11 cellular contexts compared by ENCODE assay signal in the genomic region with DNA sequence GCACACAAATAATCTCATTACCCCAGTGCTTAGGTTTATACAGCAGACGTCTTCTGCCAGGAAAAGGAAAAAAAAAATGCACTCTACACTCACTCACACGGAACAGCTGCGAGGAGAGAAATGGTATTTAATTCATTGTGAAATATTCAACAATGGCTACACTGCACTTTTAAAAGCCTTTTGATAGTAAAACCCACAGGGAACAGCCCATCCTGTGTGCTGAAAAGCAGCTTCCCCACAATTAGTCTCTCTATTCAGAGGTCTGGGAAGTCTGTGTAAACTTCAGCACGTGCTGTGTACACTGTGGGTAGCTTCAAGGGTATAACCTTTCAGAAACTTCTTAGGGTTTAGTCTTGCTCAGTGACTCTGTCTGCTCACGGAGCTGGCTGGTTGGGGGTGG. TPM values are rescaled to one million over a fixed set of nuclear protein-coding genes. Genes with fewer than 3 reads are reported as not detected.
DNase-seq lines count a peak whose midpoint lies in the region; ATAC-seq and TF ChIP-seq lines count a peak whose summit lies in the region.
"Had no signal": no experiment of that assay in that cellular context is flagged by ENCODE, and none has a peak within 500 bp of the region (broad histone marks: within the 10 kb centered on the region; RNA-seq: fewer than 3 reads in every experiment).

No MANE protein-coding gene starts in this region.

- no peaks in the 10 kb centered on the region for H3K9me3 ChIP-seq in T-helper 17 cell (ENCODE audit: control insufficient read depth, low read length, poor library complexity, severe bottlenecking)
- H3K9me3 ChIP-seq in hepatocyte (ENCODE audit: low read depth): no peaks in the 10 kb centered on the region
- H3K9me3 ChIP-seq in vagina: no peaks in the 10 kb centered on the region
- no peaks in the 10 kb centered on the region for H3K9me3 ChIP-seq in testis

- no peaks in the 10 kb centered on the region for H3K36me3 ChIP-seq in hepatocyte (replicated peaks; ENCODE audit: insufficient read depth, low read depth)
- H3K36me3 ChIP-seq in vagina: no peaks in the 10 kb centered on the region
- H3K36me3 ChIP-seq in testis (ENCODE audit: low read depth, missing control alignments): no peaks in the 10 kb centered on the region
- H3K36me3 ChIP-seq: brain microvascular endothelial cell had no signal

- ATAC-seq in T-helper 17 cell (peak; percentile 50), GM21423 (IDR thresholded peaks at IDR 0.05; ENCODE audit: unreplicated experiment) (no peak), HG03469 (IDR thresholded peaks at IDR 0.05; ENCODE audit: unreplicated experiment) (no peak)
- ATAC-seq: Panc1 had no signal

- WGBS in hepatocyte (ENCODE audit: low lambda C conversion rate, missing lambda C conversion rate): 10% methylated on average over 5 of the region's 5 CpGs
- 36 to 46% methylated on average over 5 of the region's 5 CpGs for WGBS in testis, 2 donors

- peak overlapping the region; percentile 11 for H3K27ac ChIP-seq in hepatocyte
- H3K27ac ChIP-seq in vagina: peak overlapping the region; percentile 34
- no peak overlapping the region for H3K27ac ChIP-seq in testis
- H3K27ac ChIP-seq: brain microvascular endothelial cell had no signal

- H3K4me3 ChIP-seq in hepatocyte (no peak overlapping the region), vagina (no peak overlapping the region), testis (no peak overlapping the region)

- TF ChIP-seq POLR2A in vagina (IDR thresholded peaks at IDR 0.05) (no peak), testis (IDR thresholded peaks at IDR 0.05) (no peak)

- peaks cover 18% of the 10 kb centered on the region for H3K4me1 ChIP-seq in hepatocyte (ENCODE audit: insufficient read depth)
- H3K4me1 ChIP-seq in vagina: peaks cover 14% of the 10 kb centered on the region
- peaks cover 4% of the 10 kb centered on the region for H3K4me1 ChIP-seq in testis

- TF ChIP-seq CTCF in hepatocyte (IDR thresholded peaks at IDR 0.05; ENCODE audit: poor library complexity) (no peak), vagina (IDR thresholded peaks at IDR 0.05) (no peak), testis (IDR thresholded peaks at IDR 0.05) (no peak)

- no peaks in the 10 kb centered on the region for H3K79me2 ChIP-seq in hepatocyte

- intact Hi-C loops in vagina (cut with DNase I): no loop called here
- intact Hi-C loops in testis (cut with DNase I; ENCODE audit: low total_unique reads): no loop called here

- peak overlapping the region; percentile 86 for H3K27ac Mint-ChIP-seq in T-helper 17 cell

- H3K4me2 ChIP-seq in hepatocyte: peak overlapping the region; percentile 56

- H3K9me2 ChIP-seq in hepatocyte (replicated peaks; ENCODE audit: insufficient read depth): no peaks in the 10 kb centered on the region

- H3K36me3 Mint-ChIP-seq in T-helper 17 cell (ENCODE audit: low read depth): no peaks in the 10 kb centered on the region

- H3K27me3 ChIP-seq in hepatocyte: no peaks in the 10 kb centered on the region
- H3K27me3 ChIP-seq in vagina: no peaks in the 10 kb centered on the region
- no peaks in the 10 kb centered on the region for H3K27me3 ChIP-seq in testis
- H3K27me3 ChIP-seq: brain microvascular endothelial cell had no signal

- peak overlapping the region; percentile 41 for H3K4me3 Mint-ChIP-seq in T-helper 17 cell

- H2AFZ ChIP-seq in hepatocyte: no peak overlapping the region

- peak; percentile 22 for DNase-seq in stimulated activated CD4-positive, alpha-beta T cell treated with anti-CD3 and anti-CD28 coated beads, Interleukin-15, amount 100 ng/mL, for 24 hours
- DNase-seq in stimulated activated CD4-positive, alpha-beta T cell treated with anti-CD3 and anti-CD28 coated beads, Interleukin-2, amount 100 ng/mL, for 24 hours: no peak
- no peak for DNase-seq in T-helper 17 cell
- DNase-seq in hepatocyte (ENCODE audit: low spot score): peak; percentile 22
- no peak for DNase-seq in vagina (ENCODE audit: extremely low spot score in 2 of 2)
- DNase-seq in testis: no peak
- DNase-seq: brain microvascular endothelial cell, nucleus accumbens had no signal

- peaks cover 2% of the 10 kb centered on the region for H3K27me3 Mint-ChIP-seq in T-helper 17 cell

- H3K4me1 Mint-ChIP-seq in T-helper 17 cell: peaks cover 43% of the 10 kb centered on the region

- no peaks in the 10 kb centered on the region for H4K20me1 ChIP-seq in hepatocyte (ENCODE audit: insufficient read depth, poor library complexity, severe bottlenecking)

RNA-seq across cellular contexts. Expression of a gene that starts 42.7 kb away (rescaled TPM):
- 100 to 1,000 TPM; 670 to 745 TPM for total RNA-seq in T-helper 17 cell
- 19.7 and 21.8 TPM in 2 replicates for total RNA-seq in hepatocyte
- 6.6 and 6.7 TPM in 2 replicates for polyA plus RNA-seq in hepatocyte
- total RNA-seq in vagina: 51.6 TPM
- total RNA-seq in testis: 10 to 100 TPM; 15.1 to 15.3 TPM
- polyA plus RNA-seq in testis (ENCODE audit: insufficient read depth, low read depth, low replicate concordance): 21.1 TPM

Comparison
In these comparisons a context has a peak if more than half of its experiments do, and no peak if none do; other contexts are left out.
1. DNase-seq: peak in stimulated activated CD4-positive, alpha-beta T cell treated with anti-CD3 and anti-CD28 coated beads, Interleukin-15, amount 100 ng/mL, for 24 hours (single experiment) and hepatocyte (single experiment); none in stimulated activated CD4-positive, alpha-beta T cell treated with anti-CD3 and anti-CD28 coated beads, Interleukin-2, amount 100 ng/mL, for 24 hours (0 of 2), T-helper 17 cell (0 of 3), vagina (0 of 2) and testis (single experiment).
2. H3K27ac ChIP-seq: peak in hepatocyte (single experiment) and vagina (single experiment); none in testis (0 of 2).
3. RNA of a gene that starts 42.7 kb away (total RNA-seq): 670 to 745 TPM in T-helper 17 cell; 51.6 TPM in vagina (single experiment), 19.7 to 21.8 TPM in hepatocyte and 15.1 to 15.3 TPM in testis; every median in the first group is over 10 times any median in the second.